In the genomic region with DNA sequence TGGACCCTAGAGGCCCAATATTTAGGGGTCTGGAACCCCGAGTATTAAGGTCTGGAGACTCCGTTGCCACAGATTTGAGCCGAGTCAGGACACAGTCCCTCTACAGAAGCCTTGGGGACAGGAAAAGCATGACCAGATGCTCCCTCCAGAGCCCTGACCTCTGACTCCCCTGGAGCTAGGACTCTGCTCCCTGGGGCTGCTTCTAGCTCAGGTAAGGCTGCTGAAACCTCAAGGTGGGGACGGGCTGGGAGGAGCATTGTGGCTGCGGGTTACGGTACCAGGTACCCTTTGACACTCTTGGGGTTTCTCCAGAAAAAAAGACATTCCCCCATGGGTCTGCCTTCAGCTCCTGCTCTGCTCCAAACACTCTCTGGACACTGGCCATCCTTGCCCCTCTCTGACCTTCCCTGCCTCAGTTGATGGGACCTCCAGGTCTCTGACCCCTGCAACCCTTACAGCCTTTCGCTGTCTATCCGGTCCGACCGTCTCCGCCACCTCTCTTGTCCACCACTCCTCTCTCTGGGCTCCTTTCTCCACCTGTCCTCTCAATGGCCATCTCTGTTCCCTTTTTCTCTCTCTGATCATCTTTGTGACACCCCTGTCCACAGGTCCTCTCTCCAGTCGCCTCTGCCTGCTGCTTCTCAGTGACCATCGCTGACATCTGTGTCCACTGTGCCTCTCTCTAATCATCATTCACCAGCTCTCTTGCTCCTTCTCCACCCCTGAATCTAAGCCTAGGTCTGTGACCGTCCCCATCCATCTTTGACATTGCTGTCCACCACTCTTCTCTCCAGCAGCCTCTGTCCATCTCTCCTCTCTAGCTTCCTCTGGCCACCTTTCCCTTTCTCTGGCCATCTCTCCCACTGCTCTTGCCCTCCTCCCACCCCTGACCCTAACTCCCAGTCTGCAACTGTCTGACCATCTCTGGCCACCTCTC, we compare ENCODE assay signal across 9 cellular contexts. TPM values are rescaled to one million over a fixed set of nuclear protein-coding genes. Genes with fewer than 3 reads are reported as not detected.
DNase-seq lines count a peak whose midpoint lies in the region; ATAC-seq and TF ChIP-seq lines count a peak whose summit lies in the region.
"Had no signal": no experiment of that assay in that cellular context is flagged by ENCODE, and none has a peak within 500 bp of the region (broad histone marks: within the 10 kb centered on the region; RNA-seq: fewer than 3 reads in every experiment).

No MANE protein-coding gene starts in this region.

- H2AFZ ChIP-seq in OCI-LY1 (ENCODE audit: low read length) (no peak overlapping the region), osteoblast (ENCODE audit: low read length) (no peak overlapping the region)

- H3K79me2 ChIP-seq in OCI-LY1 (ENCODE audit: insufficient read depth, low read length) (no peaks in the 10 kb centered on the region), osteoblast (ENCODE audit: insufficient read depth, low read length) (no peaks in the 10 kb centered on the region)

- no peaks in the 10 kb centered on the region for H3K9me2 ChIP-seq in OCI-LY1 (ENCODE audit: low read depth, low read length)

- peak overlapping the region; percentile 90 for H3K4me3 Mint-ChIP-seq in CD4-positive, alpha-beta T cell
- peak overlapping the region; percentile 61 for H3K4me3 Mint-ChIP-seq in endodermal cell

- WGBS in endodermal cell (ENCODE audit: insufficient coverage in 1 of 2, insufficient read length in 1 of 2), 2 experiments: 78 to 80% methylated on average over 12 to 14 of the region's 14 CpGs

- H3K4me1 Mint-ChIP-seq in CD4-positive, alpha-beta T cell (ENCODE audit: low read depth): peaks cover 39% of the 10 kb centered on the region
- H3K4me1 Mint-ChIP-seq in endodermal cell: peaks cover 23% of the 10 kb centered on the region

- peak; percentile 43 for ATAC-seq in CD4-positive, alpha-beta T cell (ENCODE audit: poor library complexity)
- ATAC-seq in GM21786 (IDR thresholded peaks at IDR 0.05; ENCODE audit: unreplicated experiment): no peak
- no peak for ATAC-seq in HG02981 (IDR thresholded peaks at IDR 0.05; ENCODE audit: unreplicated experiment)

- H4K20me1 ChIP-seq in OCI-LY1 (ENCODE audit: insufficient read depth, low read length) (no peaks in the 10 kb centered on the region), osteoblast (ENCODE audit: insufficient read depth, low read length) (peaks cover 16% of the 10 kb centered on the region)

- H3K36me3 Mint-ChIP-seq in CD4-positive, alpha-beta T cell (ENCODE audit: low read depth): peaks cover 26% of the 10 kb centered on the region
- peaks cover 9% of the 10 kb centered on the region for H3K36me3 Mint-ChIP-seq in endodermal cell (ENCODE audit: low read depth)

- no peak overlapping the region for H3K27ac ChIP-seq in CD4-positive, alpha-beta T cell (ENCODE audit: low read depth, low read length)
- H3K27ac ChIP-seq in OCI-LY1 (ENCODE audit: low read depth, low read length, poor library complexity, severe bottlenecking) (no peak overlapping the region), endodermal cell (ENCODE audit: low read depth, low read length) (no peak overlapping the region), osteoblast (ENCODE audit: low read depth, low read length) (no peak overlapping the region)

- H3K4me1 ChIP-seq in OCI-LY1 (ENCODE audit: insufficient read depth, low read length, severe bottlenecking) (peaks cover 9% of the 10 kb centered on the region), endodermal cell (ENCODE audit: control insufficient read depth, insufficient read depth, low read length) (peaks cover 6% of the 10 kb centered on the region), osteoblast (ENCODE audit: insufficient read depth, low read length) (peaks cover 22% of the 10 kb centered on the region)

- CTCF ChIA-PET in CD4-positive, alpha-beta T cell (lab: Charles Lee): interaction anchor here (0.9 to 1.6 kb wide), 2 partner anchors 21 to 55 kb away, joined by 3 to 6 read pairs; no protein-coding TSS in a partner anchor

- no peak for DNase-seq in CD4-positive, alpha-beta T cell
- DNase-seq in endodermal cell (peak; percentile 57), osteoblast (ENCODE audit: insufficient read length, low spot score, missing footprints) (peak; percentile 93), NCI-H2081 (lab: John Stamatoyannopoulos, UW) (no peak), HUDEP-2 (lab: John Stamatoyannopoulos, UW; ENCODE audit: unreplicated experiment in 76 of 76) (no peak)
- DNase-seq: left cardiac atrium had no signal

- H3K4me3 ChIP-seq in OCI-LY1 (ENCODE audit: low read depth, low read length, poor library complexity, severe bottlenecking) (no peak overlapping the region), endodermal cell (ENCODE audit: low read length) (peak overlapping the region; percentile 87), osteoblast (ENCODE audit: insufficient read depth, low read length) (peak overlapping the region; percentile 74)

- H3K9me3 ChIP-seq in CD4-positive, alpha-beta T cell (ENCODE audit: control insufficient read depth, low read length): no peaks in the 10 kb centered on the region
- H3K9me3 ChIP-seq in OCI-LY1 (ENCODE audit: low read length): no peaks in the 10 kb centered on the region
- no peaks in the 10 kb centered on the region for H3K9me3 ChIP-seq in endodermal cell (ENCODE audit: control insufficient read depth, low read length)
- H3K9me3 ChIP-seq in osteoblast (ENCODE audit: low read depth, low read length): no peaks in the 10 kb centered on the region

- 0 out of 2 replicates have a peak overlapping the region, but pooled peaks have one; percentile 69 for H3K4me2 ChIP-seq in OCI-LY1 (ENCODE audit: low read length)
- peak overlapping the region; percentile 85 for H3K4me2 ChIP-seq in osteoblast (ENCODE audit: insufficient read depth, low read length)

- no peaks in the 10 kb centered on the region for H3K9me3 Mint-ChIP-seq in CD4-positive, alpha-beta T cell
- no peaks in the 10 kb centered on the region for H3K9me3 Mint-ChIP-seq in endodermal cell

- no peaks in the 10 kb centered on the region for H3K27me3 Mint-ChIP-seq in CD4-positive, alpha-beta T cell
- H3K27me3 Mint-ChIP-seq in endodermal cell (ENCODE audit: insufficient read depth): no peaks in the 10 kb centered on the region

- intact Hi-C loops in CD4-positive, alpha-beta T cell (cut with DNase I, micrococcal nuclease): loop anchor here in 1 of 2 experiments (10.0 kb wide), 1 partner anchor 163 kb away; the partner anchor contains the start of gene ARHGAP33

- POLR2A ChIA-PET in CD4-positive, alpha-beta T cell (lab: Charles Lee): interaction anchor here (0.6 to 1.6 kb wide), 5 partner anchors 9 to 1842 kb away, joined by 3 to 5 read pairs (median 3); no protein-coding TSS in a partner anchor

- H3K9ac ChIP-seq in OCI-LY1 (ENCODE audit: low read length) (no peak overlapping the region), endodermal cell (ENCODE audit: extremely low read depth, low read length, poor library complexity, severe bottlenecking) (peak overlapping the region; percentile 71)

- H3K36me3 ChIP-seq in OCI-LY1 (ENCODE audit: insufficient read depth, low read length) (no peaks in the 10 kb centered on the region), endodermal cell (ENCODE audit: control insufficient read depth, insufficient read depth, low read length) (peaks cover 3% of the 10 kb centered on the region), osteoblast (ENCODE audit: insufficient read depth, low read length) (no peaks in the 10 kb centered on the region)

- TF ChIP-seq CTCF in CD4-positive, alpha-beta T cell (IDR thresholded peaks at IDR 0.05): no peak
- TF ChIP-seq CTCF in OCI-LY1 (IDR thresholded peaks at IDR 0.05; ENCODE audit: low read length) (no peak), endodermal cell (conservative IDR thresholded peaks at IDR 0.05) (no peak), osteoblast (IDR thresholded peaks at IDR 0.05; ENCODE audit: extremely low read depth, low read depth, low read length) (no peak)

- no peaks in the 10 kb centered on the region for H3K27me3 ChIP-seq in CD4-positive, alpha-beta T cell (ENCODE audit: control insufficient read depth, insufficient read depth, low read length)
- H3K27me3 ChIP-seq in OCI-LY1 (ENCODE audit: insufficient read depth, low read length): peaks cover 5% of the 10 kb centered on the region; the same call in 1 of the 2 replicates
- H3K27me3 ChIP-seq in endodermal cell (ENCODE audit: control insufficient read depth, insufficient read depth, low read length, poor library complexity, severe bottlenecking): no peaks in the 10 kb centered on the region
- no peaks in the 10 kb centered on the region for H3K27me3 ChIP-seq in osteoblast (ENCODE audit: insufficient read depth, low read length)

- H3F3A ChIP-seq in OCI-LY1 (ENCODE audit: insufficient read depth, low read length): no peaks in the 10 kb centered on the region

- H3K27ac Mint-ChIP-seq in CD4-positive, alpha-beta T cell: peak overlapping the region; percentile 9
- no peak overlapping the region for H3K27ac Mint-ChIP-seq in endodermal cell

RNA-seq across cellular contexts. Expression of gene LRFN3, which starts 1.4 kb away (rescaled TPM):
- total RNA-seq in CD4-positive, alpha-beta T cell: 1 to 10 TPM; 4.2 to 4.5 TPM
- total RNA-seq in endodermal cell: 10 to 100 TPM; 18.7 to 24.3 TPM
- polyA plus RNA-seq in endodermal cell (2013, experiment 1 of 2): 29.1 TPM
- polyA plus RNA-seq in endodermal cell (2013, experiment 2 of 2): 28.9 TPM
- 4.4 and 6.9 TPM in 2 replicates for total RNA-seq in osteoblast

RNA-seq across cellular contexts. Expression of gene TYROBP, which starts 29.5 kb away (rescaled TPM):
- 1 to 10 TPM; 6.0 to 7.6 TPM for total RNA-seq in CD4-positive, alpha-beta T cell
- not detected for total RNA-seq in endodermal cell
- polyA plus RNA-seq in endodermal cell (2013, experiment 1 of 2): 0.64 TPM
- polyA plus RNA-seq in endodermal cell (2013, experiment 2 of 2): not detected
- 0.36 TPM in 1 of 2 replicates, not detected in the other for total RNA-seq in osteoblast

RNA-seq across cellular contexts. Expression of gene HCST, which starts 35.3 kb away (rescaled TPM):
- total RNA-seq in CD4-positive, alpha-beta T cell: 10 to 100 TPM; 72.4 to 78.6 TPM
- total RNA-seq in endodermal cell (1 to 10 TPM; 1.3 to 1.5 TPM), osteoblast (0.36 and 1.5 TPM in 2 replicates)
- not detected for polyA plus RNA-seq in endodermal cell (2013, experiment 1 of 2)
- polyA plus RNA-seq in endodermal cell (2013, experiment 2 of 2): not detected

RNA-seq across cellular contexts. Expression of gene NFKBID, which starts 37.3 kb away (rescaled TPM):
- total RNA-seq in CD4-positive, alpha-beta T cell: 10 to 100 TPM; 26.5 to 30.1 TPM
- total RNA-seq in endodermal cell (10 to 100 TPM; 20.8 to 24.4 TPM), osteoblast (4.4 and 5.8 TPM in 2 replicates)
- 7.1 TPM for polyA plus RNA-seq in endodermal cell (2013, experiment 1 of 2)
- 5.4 TPM for polyA plus RNA-seq in endodermal cell (2013, experiment 2 of 2)

RNA-seq across cellular contexts. Expression of gene SDHAF1, which starts 57.4 kb away (rescaled TPM):
- total RNA-seq in CD4-positive, alpha-beta T cell: 1 to 10 TPM; 4.3 to 5.4 TPM
- total RNA-seq in endodermal cell (10 to 100 TPM; 12.9 to 14.1 TPM), osteoblast (15.3 and 21.0 TPM in 2 replicates)
- 13.2 TPM for polyA plus RNA-seq in endodermal cell (2013, experiment 1 of 2)
- 11.5 TPM for polyA plus RNA-seq in endodermal cell (2013, experiment 2 of 2)

Comparison
In these comparisons a context has a peak if more than half of its experiments do, and no peak if none do; other contexts are left out.
1. DNase-seq: peak in endodermal cell (single experiment) and osteoblast (single experiment); none in CD4-positive, alpha-beta T cell (0 of 10), NCI-H2081 (0 of 2) and HUDEP-2 (0 of 76).
2. RNA of gene HCST, which starts 35.3 kb away (total RNA-seq): 72.4 to 78.6 TPM in CD4-positive, alpha-beta T cell; 1.3 to 1.5 TPM in endodermal cell and 0.36 to 1.5 TPM in osteoblast; every median in the first group is over 10 times any median in the second.